In genomic region chr1:54708385-54708784, GRCh38 we compare ENCODE assay signal across 17 cellular contexts. TPM values are rescaled to one million over a fixed set of nuclear protein-coding genes. Genes with fewer than 3 reads are reported as not detected.
DNase-seq lines count a peak whose midpoint lies in the region; ATAC-seq and TF ChIP-seq lines count a peak whose summit lies in the region.
"Had no signal": no experiment of that assay in that cellular context is flagged by ENCODE, and none has a peak within 500 bp of the region (broad histone marks: within the 10 kb centered on the region; RNA-seq: fewer than 3 reads in every experiment).

No MANE protein-coding gene starts in this region.

- no peaks in the 10 kb centered on the region for H3K9me3 ChIP-seq in mesenchymal stem cell (ENCODE audit: control insufficient read depth, low read length)
- H3K9me3 ChIP-seq: BLaER1 had no signal

- DNase-seq in stimulated activated naive CD8-positive, alpha-beta T cell treated with anti-CD3 and anti-CD28 coated beads, Interleukin-15, Interleukin-2, amounts not matched to agents 100 U/mL and 50 U/mL, for 24 hours = no peak
- DNase-seq in epithelial cell of esophagus (ENCODE audit: low read depth) (peak; percentile 14), mesenchymal stem cell (no peak), GM03348 (ENCODE audit: low spot score) (no peak), GM19238 (ENCODE audit: insufficient read length, low spot score) (no peak)
- DNase-seq: 8988T; CD4-positive, alpha-beta memory T cell; DMS153; DMS79; GF-D8; HCEC 1CT had no signal

- H3K14ac ChIP-seq in mesenchymal stem cell (ENCODE audit: low read length in 2 of 2) = no peak overlapping the region

- H2BK120ac ChIP-seq in mesenchymal stem cell (ENCODE audit: low read depth, low read length) = no peak overlapping the region

- peaks cover 19 to 58% of the 10 kb centered on the region in 2 experiments for H3K27me3 ChIP-seq in mesenchymal stem cell (ENCODE audit: control insufficient read depth in 1 of 2, insufficient read depth in 1 of 2, low read length in 2 of 2)
- H3K27me3 ChIP-seq: BLaER1 had no signal

- no peak overlapping the region for H3K4me2 ChIP-seq in mesenchymal stem cell (ENCODE audit: low read length, poor library complexity, severe bottlenecking)
- H3K4me2 ChIP-seq: BLaER1, GM23338 had no signal

- no peak overlapping the region for H3K23ac ChIP-seq in mesenchymal stem cell (ENCODE audit: low read length in 2 of 2)

- no peaks in the 10 kb centered on the region for H3K4me1 Mint-ChIP-seq in stimulated activated naive CD8-positive, alpha-beta T cell treated with anti-CD3 and anti-CD28 coated beads, Interleukin-15, Interleukin-2, amounts not matched to agents 100 ng/mL and 50 ng/mL, for 24 hours (ENCODE audit: low read depth)
- H3K4me1 Mint-ChIP-seq: CD14-positive monocyte; CD4-positive, alpha-beta memory T cell had no signal

- no peak overlapping the region for H2AK5ac ChIP-seq in mesenchymal stem cell (ENCODE audit: low read length, severe bottlenecking)

- H3K36me3 Mint-ChIP-seq in stimulated activated naive CD8-positive, alpha-beta T cell treated with anti-CD3 and anti-CD28 coated beads, Interleukin-15, Interleukin-2, amounts not matched to agents 100 ng/mL and 50 ng/mL, for 24 hours (ENCODE audit: low read depth) = no peaks in the 10 kb centered on the region
- H3K36me3 Mint-ChIP-seq: CD14-positive monocyte; CD4-positive, alpha-beta memory T cell had no signal

- H3K9me3 Mint-ChIP-seq in stimulated activated naive CD8-positive, alpha-beta T cell treated with anti-CD3 and anti-CD28 coated beads, Interleukin-15, Interleukin-2, amounts not matched to agents 100 ng/mL and 50 ng/mL, for 24 hours = no peaks in the 10 kb centered on the region
- H3K9me3 Mint-ChIP-seq: CD14-positive monocyte, GM23338 had no signal

- H2BK15ac ChIP-seq in mesenchymal stem cell (ENCODE audit: low read depth, poor library complexity, severe bottlenecking) = no peak overlapping the region

- peak overlapping the region; percentile 29 for H3K27ac Mint-ChIP-seq in stimulated activated naive CD8-positive, alpha-beta T cell treated with anti-CD3 and anti-CD28 coated beads, Interleukin-15, Interleukin-2, amounts not matched to agents 100 ng/mL and 50 ng/mL, for 24 hours
- H3K27ac Mint-ChIP-seq: CD4-positive, alpha-beta memory T cell; GM23338 had no signal

- no peak overlapping the region for H3K9ac ChIP-seq in mesenchymal stem cell (ENCODE audit: low read length)
- H3K9ac ChIP-seq: BLaER1 had no signal

- no peaks in the 10 kb centered on the region for H3K4me1 ChIP-seq in mesenchymal stem cell (ENCODE audit: control insufficient read depth, insufficient read depth, low read depth, low read length)
- H3K4me1 ChIP-seq: BLaER1 had no signal

- H4K8ac ChIP-seq in mesenchymal stem cell (ENCODE audit: low read length) = no peak overlapping the region

- no peak overlapping the region for H2BK12ac ChIP-seq in mesenchymal stem cell (ENCODE audit: low read length in 2 of 2)

- no peak overlapping the region for H3K4me3 ChIP-seq in epithelial cell of esophagus (ENCODE audit: low read length)
- H3K4me3 ChIP-seq in mesenchymal stem cell (ENCODE audit: insufficient read depth in 1 of 2, low read depth in 1 of 2, low read length in 2 of 2) = no peak overlapping the region
- H3K4me3 ChIP-seq: BLaER1, GM12878, GM23338 had no signal

- no peak for ATAC-seq in stimulated activated naive CD8-positive, alpha-beta T cell treated with anti-CD3 and anti-CD28 coated beads, Interleukin-15, Interleukin-2, amounts not matched to agents 100 U/mL and 50 U/mL, for 24 hours
- no peak for ATAC-seq in GM21381 (IDR thresholded peaks at IDR 0.05; ENCODE audit: unreplicated experiment)
- ATAC-seq: GM12878, GM23338 had no signal

- H3K4ac ChIP-seq in mesenchymal stem cell (ENCODE audit: low read depth in 1 of 2, low read length in 2 of 2) = no peak overlapping the region

- H3K18ac ChIP-seq in mesenchymal stem cell (ENCODE audit: low read depth in 1 of 2, low read length in 2 of 2) = no peak overlapping the region

- no peak overlapping the region for H2BK5ac ChIP-seq in mesenchymal stem cell (ENCODE audit: low read depth, low read length, poor library complexity, severe bottlenecking)

- no peak overlapping the region for H2AFZ ChIP-seq in mesenchymal stem cell (ENCODE audit: low read depth, low read length)
- H2AFZ ChIP-seq: GM23338 had no signal

- H3K79me1 ChIP-seq in mesenchymal stem cell (replicated peaks; ENCODE audit: low read length, poor library complexity, severe bottlenecking) = no peaks in the 10 kb centered on the region

- H4K91ac ChIP-seq in mesenchymal stem cell (ENCODE audit: low read length) = peak overlapping the region; percentile 41

- no peak for TF ChIP-seq CTCF in epithelial cell of esophagus (IDR thresholded peaks at IDR 0.05; ENCODE audit: insufficient read depth, low read depth, low read length, missing control alignments)

- H3K27me3 Mint-ChIP-seq in stimulated activated naive CD8-positive, alpha-beta T cell treated with anti-CD3 and anti-CD28 coated beads, Interleukin-15, Interleukin-2, amounts not matched to agents 100 ng/mL and 50 ng/mL, for 24 hours = peaks cover 7% of the 10 kb centered on the region

- H3K27ac ChIP-seq in mesenchymal stem cell (ENCODE audit: low read length, poor library complexity, severe bottlenecking) = no peak overlapping the region
- H3K27ac ChIP-seq: BLaER1 had no signal

- H3K36me3 ChIP-seq in mesenchymal stem cell (ENCODE audit: control insufficient read depth in 1 of 2, insufficient read depth in 2 of 2, low read depth in 1 of 2, low read length in 2 of 2) = no peaks in the 10 kb centered on the region
- H3K36me3 ChIP-seq: BLaER1 had no signal

- H3K4me3 Mint-ChIP-seq in stimulated activated naive CD8-positive, alpha-beta T cell treated with anti-CD3 and anti-CD28 coated beads, Interleukin-15, Interleukin-2, amounts not matched to agents 100 ng/mL and 50 ng/mL, for 24 hours = no peak overlapping the region
- H3K4me3 Mint-ChIP-seq: CD14-positive monocyte; CD4-positive, alpha-beta memory T cell; GM23338 had no signal

RNA-seq across cellular contexts. Expression of gene TTC4, which starts 7.3 kb away (rescaled TPM):
- polyA plus RNA-seq in mesenchymal stem cell (2013, experiment 1 of 2) = 12.7 TPM
- polyA plus RNA-seq in mesenchymal stem cell (2013, experiment 2 of 2) = 13.7 TPM

RNA-seq across cellular contexts. Expression of gene PARS2, which starts 55.9 kb away (rescaled TPM):
- polyA plus RNA-seq in mesenchymal stem cell (2013, experiment 1 of 2) = 3.6 TPM
- 3.5 TPM for polyA plus RNA-seq in mesenchymal stem cell (2013, experiment 2 of 2)
